28 cellular contexts compared by ENCODE assay signal in the genomic region with DNA sequence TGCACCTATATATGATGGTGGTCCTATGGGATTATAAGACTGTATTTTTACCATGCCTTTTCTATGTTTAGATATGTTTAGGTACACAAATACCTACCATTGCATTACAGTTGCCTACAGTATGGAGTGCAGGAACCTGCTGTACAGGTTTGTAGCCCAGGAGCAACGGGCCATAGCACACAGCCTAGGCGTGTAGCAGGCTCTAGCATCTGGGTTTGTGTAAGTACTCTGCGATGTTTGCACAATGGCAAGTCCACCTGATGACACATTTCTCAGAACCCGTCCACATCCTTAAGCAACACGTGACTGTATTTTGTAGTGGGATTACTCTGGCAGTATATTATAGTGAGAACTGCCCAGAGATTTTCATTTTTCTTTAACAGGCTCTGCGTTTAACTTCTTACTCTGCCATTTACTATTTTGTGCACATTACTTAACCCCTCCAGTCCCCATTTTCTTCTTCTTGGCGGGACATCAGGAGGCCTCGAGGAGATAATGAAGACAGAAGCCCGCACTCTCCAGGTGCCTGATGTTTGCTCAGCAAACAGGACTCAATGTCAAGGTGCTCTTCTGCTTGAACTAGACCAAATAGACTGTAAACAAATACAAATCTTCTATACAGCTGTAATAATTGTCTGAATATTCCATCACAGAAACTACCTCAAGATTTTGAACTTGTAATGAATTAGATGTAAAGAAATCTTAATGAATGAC.
A peak's percentile ranks its signal among the peaks of the same experiment; 100 is the strongest.
DNase-seq lines count a peak whose midpoint lies in the region; ATAC-seq and TF ChIP-seq lines count a peak whose summit lies in the region.
"Had no signal": no experiment of that assay in that cellular context is flagged by ENCODE, and none has a peak within 500 bp of the region (broad histone marks: within the 10 kb centered on the region; RNA-seq: fewer than 3 reads in every experiment).

No MANE protein-coding gene starts in this region.

- DNase-seq in DMS53 (lab: John Stamatoyannopoulos, UW) (peak; percentile 96), NCI-H2029 (lab: John Stamatoyannopoulos, UW) (peak; percentile 38), body of pancreas (peak in 3 of 4 donors; percentile 43 to 63 (median 53)), lower lobe of right lung (no peak), NCI-H1048 (lab: John Stamatoyannopoulos, UW) (no peak)
- no peak for DNase-seq in activated CD4-positive, alpha-beta T cell treated with anti-CD3 and anti-CD28 coated beads, Interleukin-2, amount 50 U/mL, for 4 hours
- DNase-seq: activated CD4-positive, alpha-beta memory T cell treated with anti-CD3 and anti-CD28 coated beads for 36 hours; activated CD8-positive, alpha-beta memory T cell treated with anti-CD3 and anti-CD28 coated beads, Interleukin-2, amount 50 U/mL, for 4 hours; DMS153; effector memory CD4-positive, alpha-beta T cell; foreskin keratinocyte; GDM1; HCEC 1CT; heart right ventricle; KG1; left colon; naive B cell; NCI-H1694 treated with DMSO at 0.1 percent for 48 hours; NCI-H774; nucleus accumbens; small intestine; stomach; thyroid gland had no signal

- H3K4me3 ChIP-seq in body of pancreas (no peak overlapping the region), lower lobe of right lung (no peak overlapping the region)
- H3K4me3 ChIP-seq: coronary artery, heart right ventricle, SK-N-MC, stomach, thyroid gland had no signal

- H3K36me3 ChIP-seq in body of pancreas (replicated peaks in 1 of 2; ENCODE audit: insufficient read depth in 1 of 2, low read depth in 2 of 2) = peaks cover 10 to 17% of the 10 kb centered on the region in 2 donors
- H3K36me3 ChIP-seq in lower lobe of right lung = no peaks in the 10 kb centered on the region

- H3K4me1 ChIP-seq in body of pancreas = peaks cover 7% of the 10 kb centered on the region
- H3K4me1 ChIP-seq in lower lobe of right lung = no peaks in the 10 kb centered on the region
- H3K4me1 ChIP-seq: foreskin keratinocyte, thyroid gland had no signal

- peaks cover 0 to 3% (median 0%) of the 10 kb centered on the region in 3 donors for H3K9me3 ChIP-seq in body of pancreas
- H3K9me3 ChIP-seq in lower lobe of right lung = peaks cover 10% of the 10 kb centered on the region
- H3K9me3 ChIP-seq: thyroid gland had no signal

- ATAC-seq in body of pancreas = peak; percentile 50
- peak; percentile 88 to 92 for ATAC-seq in lower lobe of right lung
- no peak for ATAC-seq in GM19463 (IDR thresholded peaks at IDR 0.05; ENCODE audit: unreplicated experiment)
- ATAC-seq: activated CD4-positive, CD25-positive, alpha-beta regulatory T cell treated with anti-CD3 and anti-CD28 coated beads, Interleukin-2, amount 50 U/mL, for 24 hours; activated T-helper 17 cell treated with anti-CD3 and anti-CD28 coated beads, Interleukin-2, amount 50 U/mL, for 72 hours; foreskin keratinocyte; left colon had no signal

- no peak overlapping the region for H3K27ac ChIP-seq in body of pancreas
- no peak overlapping the region for H3K27ac ChIP-seq in lower lobe of right lung
- H3K27ac ChIP-seq: foreskin keratinocyte, heart right ventricle, SK-N-MC, thyroid gland had no signal

- no peaks in the 10 kb centered on the region for H3K27me3 ChIP-seq in body of pancreas
- no peaks in the 10 kb centered on the region for H3K27me3 ChIP-seq in lower lobe of right lung (ENCODE audit: low read depth)
- H3K27me3 ChIP-seq: foreskin keratinocyte, thyroid gland had no signal

- TF ChIP-seq POLR2A in body of pancreas (IDR thresholded peaks at IDR 0.05) = no peak

- WGBS in body of pancreas, 2 donors = 50 to 54% methylated on average over 9 of the region's 9 CpGs

- intact Hi-C loops in body of pancreas (cut with DNase I) (loop anchor here (10.0 kb wide), 1 partner anchor 397 kb away; no protein-coding TSS in a partner anchor), lower lobe of right lung (cut with DNase I) (no loop called here)

- TF ChIP-seq CTCF in body of pancreas (IDR thresholded peaks at IDR 0.05) = no peak
- no peak for TF ChIP-seq CTCF in lower lobe of right lung (IDR thresholded peaks at IDR 0.05)

Comparison
In these comparisons a context has a peak if more than half of its experiments do, and no peak if none do; other contexts are left out.
1. DNase-seq: peak in DMS53 (single experiment), NCI-H2029 (single experiment) and body of pancreas (3 of 4); none in lower lobe of right lung (single experiment), NCI-H1048 (single experiment) and activated CD4-positive, alpha-beta T cell treated with anti-CD3 and anti-CD28 coated beads, Interleukin-2, amount 50 U/mL, for 4 hours (0 of 2).